9 cellular contexts compared by ENCODE assay signal in the genomic region with DNA sequence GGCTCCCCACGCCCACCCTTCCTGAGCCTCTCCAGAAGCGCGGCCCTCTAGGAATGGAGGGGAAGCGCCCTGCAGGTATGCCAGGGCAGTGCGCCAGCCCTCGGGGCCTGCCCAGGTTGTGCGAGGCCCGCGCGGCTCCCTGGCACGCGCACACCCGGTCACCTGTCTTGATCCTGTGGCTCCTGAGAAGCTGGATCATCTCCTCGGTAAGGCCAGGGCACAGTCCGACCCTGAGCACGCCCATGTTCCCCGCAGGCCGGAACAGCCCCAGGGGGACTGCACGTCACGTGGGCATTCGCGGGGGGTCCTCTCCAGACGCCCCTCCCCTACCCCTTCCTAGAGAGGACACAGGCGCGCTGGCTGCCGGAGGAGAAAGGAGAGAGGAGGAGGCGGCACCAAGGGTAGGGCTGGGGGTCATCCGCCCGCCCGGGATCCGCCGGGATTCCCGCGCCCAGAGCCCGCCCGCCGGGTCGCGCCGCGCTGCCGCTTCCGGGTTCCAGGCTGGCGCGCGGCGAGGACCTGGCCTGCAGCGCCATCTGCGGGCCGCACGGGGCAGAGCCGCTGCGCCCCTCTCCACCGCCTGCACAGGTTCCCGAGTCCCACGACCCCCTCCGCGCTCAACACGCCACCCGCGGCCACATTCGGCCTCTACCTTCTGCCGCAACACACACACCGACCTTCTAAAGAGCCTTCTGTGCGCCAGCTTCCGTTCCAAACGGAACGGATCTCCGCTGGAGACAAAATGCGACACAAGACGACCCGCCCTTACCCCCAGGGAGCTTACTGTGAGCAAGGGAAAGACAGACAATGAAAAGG. TPM values are rescaled to one million over a fixed set of nuclear protein-coding genes. Genes with fewer than 3 reads are reported as not detected.
DNase-seq lines count a peak whose midpoint lies in the region; ATAC-seq, FAIRE-seq and TF ChIP-seq lines count a peak whose summit lies in the region.
"Had no signal": no experiment of that assay in that cellular context is flagged by ENCODE, and none has a peak within 500 bp of the region (broad histone marks: within the 10 kb centered on the region; RNA-seq: fewer than 3 reads in every experiment).

TSS of gene RAD51D (minus strand) at position 491 of the 816 bp plus-strand sequence. CDS start at position 244, 247 bp downstream.

- intact Hi-C loops in dorsolateral prefrontal cortex (cut with DNase I): loop anchor here (1.0 to 10.0 kb wide), 9 partner anchors 121 to 925 kb away; partner anchors contain the start of gene LIG3 (in 1 of the 2)

- peak; percentile 61 to 100 (median 88) for TF ChIP-seq CTCF in dorsolateral prefrontal cortex (IDR thresholded peaks at IDR 0.05 in 54 of 56, conservative IDR thresholded peaks at IDR 0.05 in 2 of 56; ENCODE audit: low read depth in 1 of 56, partially characterized antibody in 56 of 56)
- peak; percentile 97 for TF ChIP-seq CTCF in liver (IDR thresholded peaks at IDR 0.05; ENCODE audit: low read depth, low read length, missing input control)

- H3K4me1 ChIP-seq in liver (ENCODE audit: control insufficient read depth in 4 of 4, insufficient read depth in 4 of 4, low read length in 3 of 4): peaks cover 2 to 15% (median 5%) of the 10 kb centered on the region in 4 donors

- H3K36me3 ChIP-seq in liver (ENCODE audit: control insufficient read depth in 4 of 4, insufficient read depth in 3 of 4, low read depth in 1 of 4, low read length in 3 of 4): no peaks in the 10 kb centered on the region

- DNase-seq in AML-193 (lab: John Stamatoyannopoulos, UW) (peak; percentile 81 to 85), GM19239 (ENCODE audit: insufficient read length, low spot score) (peak; percentile 90), NCI-H526 treated with DMSO at 0.1 percent for 48 hours (lab: John Stamatoyannopoulos, UW) (peak; percentile 45), dorsolateral prefrontal cortex (peak; percentile 45 to 85 (median 64))
- DNase-seq in activated CD4-positive, alpha-beta T cell treated with anti-CD3 and anti-CD28 coated beads, Interleukin-2, amount 50 U/mL, for 4 hours: peak; percentile 67 to 69
- peak; percentile 76 for DNase-seq in stimulated activated CD4-positive, alpha-beta T cell treated with anti-CD3 and anti-CD28 coated beads, Interleukin-4, amount 100 ng/mL, for 24 hours

- H3K9me3 ChIP-seq in liver (ENCODE audit: control insufficient read depth in 4 of 4, low read length in 3 of 4): no peaks in the 10 kb centered on the region

- peak within 1 kb of the TSS; percentile 11 to 60 for H3K9ac ChIP-seq in liver (ENCODE audit: low read depth in 1 of 2, low read length in 2 of 2)

- H3K27me3 ChIP-seq in dorsolateral prefrontal cortex (no peaks in the 10 kb centered on the region), liver (ENCODE audit: control insufficient read depth in 4 of 4, insufficient read depth in 4 of 4, low read length in 3 of 4) (no peaks in the 10 kb centered on the region)

- peak; percentile 52 for ATAC-seq in HG03469 (IDR thresholded peaks at IDR 0.05; ENCODE audit: unreplicated experiment)

- H3K4me3 ChIP-seq in dorsolateral prefrontal cortex: peak within 1 kb of the TSS; percentile 64 to 99 (median 90)
- peak within 1 kb of the TSS; percentile 62 to 78 (median 75) for H3K4me3 ChIP-seq in liver (ENCODE audit: low read depth in 1 of 3, low read length in 3 of 3)

- peak; percentile 65 to 81 for TF ChIP-seq RAD21 in liver (IDR thresholded peaks at IDR 0.05)

- WGBS in liver: under 1% methylated on average over 72 of the region's 72 CpGs

- H3K27ac ChIP-seq in dorsolateral prefrontal cortex: peak within 1 kb of the TSS in 54 of 59 donors; percentile 2 to 93 (median 74)
- H3K27ac ChIP-seq in liver (ENCODE audit: low read depth in 1 of 2, low read length in 2 of 2): peak within 1 kb of the TSS; percentile 55 to 56

- FAIRE-seq in GM19239 (lab: Jason Lieb, UNC): peak; percentile 84
- FAIRE-seq: TTC549 had no signal

TF ChIP-seq in liver, 16 proteins besides CTCF, POLR2A, EP300 and RAD21:
- TF ChIP-seq YY1 (IDR thresholded peaks at IDR 0.05) (peak; percentile 14), NR2F2 (IDR thresholded peaks at IDR 0.05) (no peak), JUND (IDR thresholded peaks at IDR 0.05) (no peak), SP1 (IDR thresholded peaks at IDR 0.05) (no peak), TAF1 (conservative IDR thresholded peaks at IDR 0.05) (no peak), HNF4A (conservative IDR thresholded peaks at IDR 0.05) (peak in 1 of 2 donors; percentile 15), HNF4G (IDR thresholded peaks at IDR 0.05) (no peak), FOXA1 (IDR thresholded peaks at IDR 0.05) (no peak), RXRA (IDR thresholded peaks at IDR 0.05) (no peak)
- TF ChIP-seq, protein P1, sequence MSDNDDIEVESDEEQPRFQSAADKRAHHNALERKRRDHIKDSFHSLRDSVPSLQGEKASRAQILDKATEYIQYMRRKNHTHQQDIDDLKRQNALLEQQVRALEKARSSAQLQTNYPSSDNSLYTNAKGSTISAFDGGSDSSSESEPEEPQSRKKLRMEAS (IDR thresholded peaks at IDR 0.05): no peak
- TF ChIP-seq, protein P2, sequence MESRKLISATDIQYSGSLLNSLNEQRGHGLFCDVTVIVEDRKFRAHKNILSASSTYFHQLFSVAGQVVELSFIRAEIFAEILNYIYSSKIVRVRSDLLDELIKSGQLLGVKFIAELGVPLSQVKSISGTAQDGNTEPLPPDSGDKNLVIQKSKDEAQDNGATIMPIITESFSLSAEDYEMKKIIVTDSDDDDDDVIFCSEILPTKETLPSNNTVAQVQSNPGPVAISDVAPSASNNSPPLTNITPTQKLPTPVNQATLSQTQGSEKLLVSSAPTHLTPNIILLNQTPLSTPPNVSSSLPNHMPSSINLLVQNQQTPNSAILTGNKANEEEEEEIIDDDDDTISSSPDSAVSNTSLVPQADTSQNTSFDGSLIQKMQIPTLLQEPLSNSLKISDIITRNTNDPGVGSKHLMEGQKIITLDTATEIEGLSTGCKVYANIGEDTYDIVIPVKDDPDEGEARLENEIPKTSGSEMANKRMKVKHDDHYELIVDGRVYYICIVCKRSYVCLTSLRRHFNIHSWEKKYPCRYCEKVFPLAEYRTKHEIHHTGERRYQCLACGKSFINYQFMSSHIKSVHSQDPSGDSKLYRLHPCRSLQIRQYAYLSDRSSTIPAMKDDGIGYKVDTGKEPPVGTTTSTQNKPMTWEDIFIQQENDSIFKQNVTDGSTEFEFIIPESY (IDR thresholded peaks at IDR 0.05): no peak
- TF ChIP-seq, protein P3, sequence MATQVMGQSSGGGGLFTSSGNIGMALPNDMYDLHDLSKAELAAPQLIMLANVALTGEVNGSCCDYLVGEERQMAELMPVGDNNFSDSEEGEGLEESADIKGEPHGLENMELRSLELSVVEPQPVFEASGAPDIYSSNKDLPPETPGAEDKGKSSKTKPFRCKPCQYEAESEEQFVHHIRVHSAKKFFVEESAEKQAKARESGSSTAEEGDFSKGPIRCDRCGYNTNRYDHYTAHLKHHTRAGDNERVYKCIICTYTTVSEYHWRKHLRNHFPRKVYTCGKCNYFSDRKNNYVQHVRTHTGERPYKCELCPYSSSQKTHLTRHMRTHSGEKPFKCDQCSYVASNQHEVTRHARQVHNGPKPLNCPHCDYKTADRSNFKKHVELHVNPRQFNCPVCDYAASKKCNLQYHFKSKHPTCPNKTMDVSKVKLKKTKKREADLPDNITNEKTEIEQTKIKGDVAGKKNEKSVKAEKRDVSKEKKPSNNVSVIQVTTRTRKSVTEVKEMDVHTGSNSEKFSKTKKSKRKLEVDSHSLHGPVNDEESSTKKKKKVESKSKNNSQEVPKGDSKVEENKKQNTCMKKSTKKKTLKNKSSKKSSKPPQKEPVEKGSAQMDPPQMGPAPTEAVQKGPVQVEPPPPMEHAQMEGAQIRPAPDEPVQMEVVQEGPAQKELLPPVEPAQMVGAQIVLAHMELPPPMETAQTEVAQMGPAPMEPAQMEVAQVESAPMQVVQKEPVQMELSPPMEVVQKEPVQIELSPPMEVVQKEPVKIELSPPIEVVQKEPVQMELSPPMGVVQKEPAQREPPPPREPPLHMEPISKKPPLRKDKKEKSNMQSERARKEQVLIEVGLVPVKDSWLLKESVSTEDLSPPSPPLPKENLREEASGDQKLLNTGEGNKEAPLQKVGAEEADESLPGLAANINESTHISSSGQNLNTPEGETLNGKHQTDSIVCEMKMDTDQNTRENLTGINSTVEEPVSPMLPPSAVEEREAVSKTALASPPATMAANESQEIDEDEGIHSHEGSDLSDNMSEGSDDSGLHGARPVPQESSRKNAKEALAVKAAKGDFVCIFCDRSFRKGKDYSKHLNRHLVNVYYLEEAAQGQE (IDR thresholded peaks at IDR 0.05): no peak

RNA-seq across cellular contexts. Expression of gene RAD51D, which starts in this region (rescaled TPM):
- total RNA-seq in dorsolateral prefrontal cortex (10 to 100 TPM; 13.1 to 37.9 (median 23.4) TPM), liver (1 to 10 TPM; 3.8 to 6.1 TPM)
- polyA plus RNA-seq in liver: 1 to 10 TPM; 3.4 to 3.6 TPM

Comparison
In these comparisons a context has a peak if more than half of its experiments do, and no peak if none do; other contexts are left out.
1. Peak in every context shown above with its lines: DNase-seq, ATAC-seq, H3K4me3 ChIP-seq and H3K27ac ChIP-seq.